ENCODE assay signal across 1 cellular context in the genomic region with DNA sequence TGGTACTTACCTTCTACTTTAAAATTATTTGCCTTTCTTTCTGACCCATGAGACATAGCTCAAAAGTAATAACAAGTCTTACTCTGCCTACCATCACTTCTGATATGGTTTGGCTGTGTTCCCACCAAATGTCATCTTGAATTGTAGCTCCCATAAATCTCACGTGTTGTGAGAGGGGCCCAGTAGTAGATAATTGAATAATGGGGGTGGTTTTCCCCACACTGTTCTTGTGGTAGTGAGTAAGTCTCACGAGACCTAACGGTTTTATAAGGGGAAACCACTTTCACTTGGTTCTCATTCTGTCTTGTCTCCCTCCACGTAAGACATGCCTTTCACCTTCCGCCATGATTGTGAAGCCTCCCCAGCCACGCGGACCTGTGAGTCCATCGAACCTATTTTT.
TF ChIP-seq lines count a peak whose summit lies in the region.

No MANE protein-coding gene starts in this region.

TF ChIP-seq in GM12878, 131 proteins besides CTCF, POLR2A, EP300 and RAD21 (continued from another document):
- TF ChIP-seq, protein P1, sequence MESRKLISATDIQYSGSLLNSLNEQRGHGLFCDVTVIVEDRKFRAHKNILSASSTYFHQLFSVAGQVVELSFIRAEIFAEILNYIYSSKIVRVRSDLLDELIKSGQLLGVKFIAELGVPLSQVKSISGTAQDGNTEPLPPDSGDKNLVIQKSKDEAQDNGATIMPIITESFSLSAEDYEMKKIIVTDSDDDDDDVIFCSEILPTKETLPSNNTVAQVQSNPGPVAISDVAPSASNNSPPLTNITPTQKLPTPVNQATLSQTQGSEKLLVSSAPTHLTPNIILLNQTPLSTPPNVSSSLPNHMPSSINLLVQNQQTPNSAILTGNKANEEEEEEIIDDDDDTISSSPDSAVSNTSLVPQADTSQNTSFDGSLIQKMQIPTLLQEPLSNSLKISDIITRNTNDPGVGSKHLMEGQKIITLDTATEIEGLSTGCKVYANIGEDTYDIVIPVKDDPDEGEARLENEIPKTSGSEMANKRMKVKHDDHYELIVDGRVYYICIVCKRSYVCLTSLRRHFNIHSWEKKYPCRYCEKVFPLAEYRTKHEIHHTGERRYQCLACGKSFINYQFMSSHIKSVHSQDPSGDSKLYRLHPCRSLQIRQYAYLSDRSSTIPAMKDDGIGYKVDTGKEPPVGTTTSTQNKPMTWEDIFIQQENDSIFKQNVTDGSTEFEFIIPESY (IDR thresholded peaks at IDR 0.05) = peak; percentile 86
- TF ChIP-seq MTA2 (IDR thresholded peaks at IDR 0.05; ENCODE audit: low read depth) = 0 out of 2 replicates have a peak, but pooled peaks have one; percentile 11
